1 cellular context compared by ENCODE assay signal in the genomic region with DNA sequence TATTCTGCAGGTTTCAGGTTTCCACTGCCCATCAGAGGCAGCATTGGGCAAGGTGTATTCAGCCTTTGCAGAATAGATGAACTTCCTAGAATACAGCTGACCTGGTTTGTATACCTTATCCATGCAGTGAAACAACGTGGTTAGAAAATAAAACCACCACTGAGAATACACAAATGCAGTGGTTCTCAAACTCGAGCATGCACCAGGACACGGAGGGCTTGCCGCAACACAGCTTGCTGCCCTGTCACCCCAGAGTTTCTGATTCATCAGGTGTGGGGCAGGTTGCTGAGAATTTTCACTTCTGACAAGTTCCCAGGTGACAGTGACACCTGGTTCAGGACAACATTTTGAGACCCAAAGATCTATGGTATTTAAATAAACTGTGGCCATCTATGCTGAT.
TF ChIP-seq lines count a peak whose summit lies in the region.

No MANE protein-coding gene starts in this region.

TF ChIP-seq in H1, 55 proteins besides CTCF, POLR2A, EP300 and RAD21 (continued from another document):
- TF ChIP-seq, protein P1, sequence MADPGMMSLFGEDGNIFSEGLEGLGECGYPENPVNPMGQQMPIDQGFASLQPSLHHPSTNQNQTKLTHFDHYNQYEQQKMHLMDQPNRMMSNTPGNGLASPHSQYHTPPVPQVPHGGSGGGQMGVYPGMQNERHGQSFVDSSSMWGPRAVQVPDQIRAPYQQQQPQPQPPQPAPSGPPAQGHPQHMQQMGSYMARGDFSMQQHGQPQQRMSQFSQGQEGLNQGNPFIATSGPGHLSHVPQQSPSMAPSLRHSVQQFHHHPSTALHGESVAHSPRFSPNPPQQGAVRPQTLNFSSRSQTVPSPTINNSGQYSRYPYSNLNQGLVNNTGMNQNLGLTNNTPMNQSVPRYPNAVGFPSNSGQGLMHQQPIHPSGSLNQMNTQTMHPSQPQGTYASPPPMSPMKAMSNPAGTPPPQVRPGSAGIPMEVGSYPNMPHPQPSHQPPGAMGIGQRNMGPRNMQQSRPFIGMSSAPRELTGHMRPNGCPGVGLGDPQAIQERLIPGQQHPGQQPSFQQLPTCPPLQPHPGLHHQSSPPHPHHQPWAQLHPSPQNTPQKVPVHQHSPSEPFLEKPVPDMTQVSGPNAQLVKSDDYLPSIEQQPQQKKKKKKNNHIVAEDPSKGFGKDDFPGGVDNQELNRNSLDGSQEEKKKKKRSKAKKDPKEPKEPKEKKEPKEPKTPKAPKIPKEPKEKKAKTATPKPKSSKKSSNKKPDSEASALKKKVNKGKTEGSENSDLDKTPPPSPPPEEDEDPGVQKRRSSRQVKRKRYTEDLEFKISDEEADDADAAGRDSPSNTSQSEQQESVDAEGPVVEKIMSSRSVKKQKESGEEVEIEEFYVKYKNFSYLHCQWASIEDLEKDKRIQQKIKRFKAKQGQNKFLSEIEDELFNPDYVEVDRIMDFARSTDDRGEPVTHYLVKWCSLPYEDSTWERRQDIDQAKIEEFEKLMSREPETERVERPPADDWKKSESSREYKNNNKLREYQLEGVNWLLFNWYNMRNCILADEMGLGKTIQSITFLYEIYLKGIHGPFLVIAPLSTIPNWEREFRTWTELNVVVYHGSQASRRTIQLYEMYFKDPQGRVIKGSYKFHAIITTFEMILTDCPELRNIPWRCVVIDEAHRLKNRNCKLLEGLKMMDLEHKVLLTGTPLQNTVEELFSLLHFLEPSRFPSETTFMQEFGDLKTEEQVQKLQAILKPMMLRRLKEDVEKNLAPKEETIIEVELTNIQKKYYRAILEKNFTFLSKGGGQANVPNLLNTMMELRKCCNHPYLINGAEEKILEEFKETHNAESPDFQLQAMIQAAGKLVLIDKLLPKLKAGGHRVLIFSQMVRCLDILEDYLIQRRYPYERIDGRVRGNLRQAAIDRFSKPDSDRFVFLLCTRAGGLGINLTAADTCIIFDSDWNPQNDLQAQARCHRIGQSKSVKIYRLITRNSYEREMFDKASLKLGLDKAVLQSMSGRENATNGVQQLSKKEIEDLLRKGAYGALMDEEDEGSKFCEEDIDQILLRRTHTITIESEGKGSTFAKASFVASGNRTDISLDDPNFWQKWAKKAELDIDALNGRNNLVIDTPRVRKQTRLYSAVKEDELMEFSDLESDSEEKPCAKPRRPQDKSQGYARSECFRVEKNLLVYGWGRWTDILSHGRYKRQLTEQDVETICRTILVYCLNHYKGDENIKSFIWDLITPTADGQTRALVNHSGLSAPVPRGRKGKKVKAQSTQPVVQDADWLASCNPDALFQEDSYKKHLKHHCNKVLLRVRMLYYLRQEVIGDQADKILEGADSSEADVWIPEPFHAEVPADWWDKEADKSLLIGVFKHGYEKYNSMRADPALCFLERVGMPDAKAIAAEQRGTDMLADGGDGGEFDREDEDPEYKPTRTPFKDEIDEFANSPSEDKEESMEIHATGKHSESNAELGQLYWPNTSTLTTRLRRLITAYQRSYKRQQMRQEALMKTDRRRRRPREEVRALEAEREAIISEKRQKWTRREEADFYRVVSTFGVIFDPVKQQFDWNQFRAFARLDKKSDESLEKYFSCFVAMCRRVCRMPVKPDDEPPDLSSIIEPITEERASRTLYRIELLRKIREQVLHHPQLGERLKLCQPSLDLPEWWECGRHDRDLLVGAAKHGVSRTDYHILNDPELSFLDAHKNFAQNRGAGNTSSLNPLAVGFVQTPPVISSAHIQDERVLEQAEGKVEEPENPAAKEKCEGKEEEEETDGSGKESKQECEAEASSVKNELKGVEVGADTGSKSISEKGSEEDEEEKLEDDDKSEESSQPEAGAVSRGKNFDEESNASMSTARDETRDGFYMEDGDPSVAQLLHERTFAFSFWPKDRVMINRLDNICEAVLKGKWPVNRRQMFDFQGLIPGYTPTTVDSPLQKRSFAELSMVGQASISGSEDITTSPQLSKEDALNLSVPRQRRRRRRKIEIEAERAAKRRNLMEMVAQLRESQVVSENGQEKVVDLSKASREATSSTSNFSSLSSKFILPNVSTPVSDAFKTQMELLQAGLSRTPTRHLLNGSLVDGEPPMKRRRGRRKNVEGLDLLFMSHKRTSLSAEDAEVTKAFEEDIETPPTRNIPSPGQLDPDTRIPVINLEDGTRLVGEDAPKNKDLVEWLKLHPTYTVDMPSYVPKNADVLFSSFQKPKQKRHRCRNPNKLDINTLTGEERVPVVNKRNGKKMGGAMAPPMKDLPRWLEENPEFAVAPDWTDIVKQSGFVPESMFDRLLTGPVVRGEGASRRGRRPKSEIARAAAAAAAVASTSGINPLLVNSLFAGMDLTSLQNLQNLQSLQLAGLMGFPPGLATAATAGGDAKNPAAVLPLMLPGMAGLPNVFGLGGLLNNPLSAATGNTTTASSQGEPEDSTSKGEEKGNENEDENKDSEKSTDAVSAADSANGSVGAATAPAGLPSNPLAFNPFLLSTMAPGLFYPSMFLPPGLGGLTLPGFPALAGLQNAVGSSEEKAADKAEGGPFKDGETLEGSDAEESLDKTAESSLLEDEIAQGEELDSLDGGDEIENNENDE (IDR thresholded peaks at IDR 0.05; ENCODE audit: insufficient replicate concordance, low read length): no peak
- TF ChIP-seq CHD1 (IDR thresholded peaks at IDR 0.05; ENCODE audit: low read depth, low read length) (no peak), POU5F1 (IDR thresholded peaks at IDR 0.05; ENCODE audit: low read depth, low read length) (no peak), TCF12 (IDR thresholded peaks at IDR 0.05; ENCODE audit: low read depth, low read length) (no peak), CTBP2 (IDR thresholded peaks at IDR 0.05; ENCODE audit: borderline replicate concordance, insufficient read depth, insufficient read length, low read length) (no peak), TBP (IDR thresholded peaks at IDR 0.05; ENCODE audit: low read depth, low read length) (no peak), KDM1A (IDR thresholded peaks at IDR 0.05; ENCODE audit: borderline replicate concordance, low read length) (no peak), JUND (IDR thresholded peaks at IDR 0.05; ENCODE audit: low read length) (no peak), SP2 (IDR thresholded peaks at IDR 0.05; ENCODE audit: low read length) (no peak), HDAC2 (IDR thresholded peaks at IDR 0.05; ENCODE audit: borderline replicate concordance in 1 of 2, low read depth in 2 of 2, low read length in 2 of 2) (no peak), TEAD4 (IDR thresholded peaks at IDR 0.05; ENCODE audit: low read depth, low read length) (no peak)
- TF ChIP-seq, protein P2, sequence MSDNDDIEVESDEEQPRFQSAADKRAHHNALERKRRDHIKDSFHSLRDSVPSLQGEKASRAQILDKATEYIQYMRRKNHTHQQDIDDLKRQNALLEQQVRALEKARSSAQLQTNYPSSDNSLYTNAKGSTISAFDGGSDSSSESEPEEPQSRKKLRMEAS (IDR thresholded peaks at IDR 0.05): no peak
